Comparison of ENCODE assay signal across 18 cellular contexts in the genomic region with DNA sequence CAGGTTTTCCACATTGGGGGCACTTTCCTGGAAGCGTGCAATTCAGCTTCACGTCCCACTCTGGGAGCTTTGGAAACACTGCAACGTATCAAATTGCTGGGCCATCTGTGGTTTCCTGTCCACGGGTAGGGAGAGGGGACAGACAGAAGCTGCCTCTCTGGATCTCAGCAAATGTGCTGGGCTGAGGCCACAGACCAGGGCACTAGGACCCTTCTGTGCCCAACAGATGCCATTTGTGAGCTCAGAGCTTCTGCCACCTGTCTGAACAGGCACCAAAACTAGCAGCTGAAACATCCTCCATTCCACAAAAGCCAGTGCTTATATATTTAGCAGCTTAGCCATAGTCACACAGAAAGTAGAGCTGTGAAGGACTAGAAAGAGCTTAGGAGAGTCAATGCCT. TPM values are rescaled to one million over a fixed set of nuclear protein-coding genes. Genes with fewer than 3 reads are reported as not detected.
DNase-seq lines count a peak whose midpoint lies in the region; ATAC-seq and TF ChIP-seq lines count a peak whose summit lies in the region.
"Had no signal": no experiment of that assay in that cellular context is flagged by ENCODE, and none has a peak within 500 bp of the region (broad histone marks: within the 10 kb centered on the region; RNA-seq: fewer than 3 reads in every experiment).

No MANE protein-coding gene starts in this region.

- no peak for TF ChIP-seq CTCF in dorsolateral prefrontal cortex (IDR thresholded peaks at IDR 0.05 in 54 of 56, conservative IDR thresholded peaks at IDR 0.05 in 2 of 56; ENCODE audit: low read depth in 1 of 56, partially characterized antibody in 56 of 56)

- ATAC-seq in HG02970 (IDR thresholded peaks at IDR 0.05; ENCODE audit: low FRiP score, unreplicated experiment) = no peak

- H3K27me3 ChIP-seq in dorsolateral prefrontal cortex = no peaks in the 10 kb centered on the region
- H3K27me3 ChIP-seq: BLaER1 treated with 17β-estradiol and CSF1 and Interleukin-3, amounts not matched to agents 10 nM and 100 nM had no signal

- peak overlapping the region in 30 of 59 donors; percentile 1 to 74 (median 38) for H3K27ac ChIP-seq in dorsolateral prefrontal cortex
- H3K27ac ChIP-seq: BLaER1 treated with 17β-estradiol and CSF1 and Interleukin-3, amounts not matched to agents 10 nM and 100 nM had no signal

- peak; percentile 6 for DNase-seq in H4 (ENCODE audit: low spot score)
- DNase-seq in NCI-H446 treated with DMSO at 0.1 percent for 48 hours (lab: John Stamatoyannopoulos, UW) = peak; percentile 20
- DNase-seq in dorsolateral prefrontal cortex = peak in 2 of 10 donors; percentile 31 to 42
- DNase-seq in COLO829 (ENCODE audit: low spot score) = no peak
- no peak for DNase-seq in DMS79 (lab: John Stamatoyannopoulos, UW)
- no peak for DNase-seq in RPMI8226
- DNase-seq: COR-L47, DND-41, GF-D8, GOT3, NCI-H1417 treated with DMSO at 0.1 percent for 48 hours, NCI-H2081, NCI-H226, NCI-H748 treated with DMSO at 0.1 percent for 48 hours, SIG-M5, T-helper 2 cell had no signal

- no peak overlapping the region for H3K4me3 ChIP-seq in dorsolateral prefrontal cortex
- H3K4me3 ChIP-seq: BLaER1 treated with 17β-estradiol and CSF1 and Interleukin-3, amounts not matched to agents 10 nM and 100 nM had no signal

- intact Hi-C loops in dorsolateral prefrontal cortex (cut with DNase I) = no loop called here

RNA-seq across cellular contexts. Expression of a gene that starts 40.9 kb away (rescaled TPM):
- 1.1 and 2.3 TPM in 2 replicates for total RNA-seq in H4 (2014; rRNA removed; shearing (Covaris generic))
- total RNA-seq in dorsolateral prefrontal cortex = 100 to 1,000 TPM in 78 of 120 experiments, 10 to 100 TPM in 42; 61.9 to 167 (median 107) TPM

Comparison
In these comparisons a context has a peak if more than half of its experiments do, and no peak if none do; other contexts are left out.
1. DNase-seq: peak in H4 (single experiment) and NCI-H446 treated with DMSO at 0.1 percent for 48 hours (single experiment); none in COLO829 (single experiment), DMS79 (single experiment) and RPMI8226 (single experiment).
2. RNA of a gene that starts 40.9 kb away (total RNA-seq): 61.9 to 167 TPM in dorsolateral prefrontal cortex; 1.1 to 2.3 TPM in H4; every median in the first group is over 10 times any median in the second.